ENCODE assay signal across 9 cellular contexts in the genomic region with DNA sequence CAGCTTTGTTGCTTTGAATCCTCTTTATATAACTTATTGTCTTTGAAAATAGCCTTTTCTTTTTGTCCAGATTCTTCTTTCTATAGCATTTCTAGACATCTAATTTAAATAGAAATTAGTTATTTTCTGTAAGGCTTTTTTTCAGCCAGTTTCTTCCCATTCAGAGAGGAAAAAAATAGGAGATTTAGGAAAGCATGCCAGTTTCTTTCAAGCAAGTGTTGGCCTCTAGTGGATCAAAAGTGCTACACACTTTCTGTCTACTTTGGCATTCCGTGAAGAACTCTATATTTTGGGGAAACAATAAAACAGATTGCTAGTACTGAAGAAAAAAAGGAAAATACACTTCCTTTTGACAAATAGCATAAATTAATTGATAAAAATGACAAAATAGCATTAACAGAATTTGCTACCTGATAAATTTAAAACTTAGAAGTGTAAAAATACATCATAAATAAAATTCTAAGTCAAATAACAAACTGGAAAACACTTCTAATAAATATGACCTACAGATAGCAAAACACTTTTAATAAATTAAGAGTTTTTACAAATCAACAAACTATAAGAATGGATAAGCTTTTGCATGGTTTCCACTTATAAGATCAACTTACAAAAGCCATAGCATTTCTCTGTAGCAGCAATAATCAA. TPM values are rescaled to one million over a fixed set of nuclear protein-coding genes. Genes with fewer than 3 reads are reported as not detected.
DNase-seq lines count a peak whose midpoint lies in the region; ATAC-seq and TF ChIP-seq lines count a peak whose summit lies in the region.
"Had no signal": no experiment of that assay in that cellular context is flagged by ENCODE, and none has a peak within 500 bp of the region (broad histone marks: within the 10 kb centered on the region; RNA-seq: fewer than 3 reads in every experiment).

No MANE protein-coding gene starts in this region.

- dilution Hi-C loops in mammary epithelial cell (cut with HindIII; ENCODE audit: low sequenced_read_pairs), result no loop called here

- no peaks in the 10 kb centered on the region for H3K9me3 Mint-ChIP-seq in nephron
- H3K9me3 Mint-ChIP-seq: CD8-positive, alpha-beta memory T cell had no signal

- H3K4me3 ChIP-seq in mammary epithelial cell (replicated peaks in 1 of 3; ENCODE audit: insufficient read depth in 1 of 3, low read depth in 2 of 3, low read length in 3 of 3), result no peak overlapping the region

- CTCF ChIA-PET in mammary epithelial cell (lab: Charles Lee; ENCODE audit: low non-redundant PET), result interaction anchor here (0.5 to 1.0 kb wide), 2 partner anchors 223 to 224 kb away, joined by 8 to 9 read pairs; no protein-coding TSS in a partner anchor

- H3K4me1 ChIP-seq in mammary epithelial cell (ENCODE audit: insufficient read depth, low read length), result peaks cover 11% of the 10 kb centered on the region

- no peaks in the 10 kb centered on the region for H3K4me1 Mint-ChIP-seq in nephron

- in situ Hi-C loops in mammary epithelial cell (cut with MboI; ENCODE audit: low sequenced_read_pairs in 2 of 2), result loop anchor here (5.0 to 10.0 kb wide), 4 partner anchors 210 to 310 kb away; no protein-coding TSS in a partner anchor

- H3K27ac Mint-ChIP-seq in nephron, result no peak overlapping the region
- H3K27ac Mint-ChIP-seq: CD8-positive, alpha-beta memory T cell had no signal

- H2AFZ ChIP-seq in mammary epithelial cell (ENCODE audit: low read depth, low read length), result no peak overlapping the region

- no peaks in the 10 kb centered on the region for H4K20me1 ChIP-seq in mammary epithelial cell (ENCODE audit: insufficient read depth, low read length)

- H3K9me3 ChIP-seq in mammary epithelial cell (replicated peaks; ENCODE audit: insufficient read depth, low read length), result no peaks in the 10 kb centered on the region

- H3K79me2 ChIP-seq in mammary epithelial cell (ENCODE audit: insufficient read depth, low read length), result no peaks in the 10 kb centered on the region

- WGBS in mammary epithelial cell (ENCODE audit: low coverage, missing lambda C conversion rate), result 54% methylated on average over 1 of the region's 1 CpG

- no peak for ATAC-seq in GM19452 (IDR thresholded peaks at IDR 0.05; ENCODE audit: unreplicated experiment)

- H3K9ac ChIP-seq in mammary epithelial cell (ENCODE audit: insufficient read depth, low read length), result no peak overlapping the region

- H3K27me3 Mint-ChIP-seq in nephron (ENCODE audit: low read depth), result peaks cover 14% of the 10 kb centered on the region

- no peak overlapping the region for H3K4me3 Mint-ChIP-seq in nephron
- H3K4me3 Mint-ChIP-seq: CD8-positive, alpha-beta memory T cell had no signal

- no peaks in the 10 kb centered on the region for H3K36me3 Mint-ChIP-seq in nephron (ENCODE audit: low read depth)
- H3K36me3 Mint-ChIP-seq: CD8-positive, alpha-beta memory T cell had no signal

- DNase-seq in NCI-H1417 (lab: John Stamatoyannopoulos, UW) (peak in 2 of 3 experiments; percentile 7 to 60), NCI-H1417 treated with DMSO at 0.1 percent for 48 hours (lab: John Stamatoyannopoulos, UW) (no peak), NCI-H2107 (lab: John Stamatoyannopoulos, UW) (peak; percentile 25), mammary epithelial cell (no peak), mucosa of gallbladder (ENCODE audit: low spot score) (no peak)
- DNase-seq in stimulated activated CD4-positive, alpha-beta T cell treated with anti-CD3 and anti-CD28 coated beads, Interleukin-4, amount 100 ng/mL, for 24 hours, result no peak

- no peak overlapping the region for H3K4me2 ChIP-seq in mammary epithelial cell (ENCODE audit: insufficient read depth, low read depth, low read length)

- no TSS peak for BruUV-seq in mammary epithelial cell (replicated peaks; lab: Mats Ljungman, UMichigan)

- no peaks in the 10 kb centered on the region for H3K36me3 ChIP-seq in mammary epithelial cell (ENCODE audit: insufficient read depth, low read length)

- intact Hi-C loops in mammary epithelial cell (cut with micrococcal nuclease), result loop anchor here (1.0 kb wide), 4 partner anchors 195 to 304 kb away; partner anchors contain the start of genes CHML and OPN3

- no peaks in the 10 kb centered on the region for H3K27me3 ChIP-seq in mammary epithelial cell (ENCODE audit: insufficient read depth, low read length)

- H3K27ac ChIP-seq in mammary epithelial cell (ENCODE audit: insufficient read depth, low read depth, low read length), result no peak overlapping the region

- TF ChIP-seq CTCF in mammary epithelial cell (conservative IDR thresholded peaks at IDR 0.05 in 1 of 2, IDR thresholded peaks at IDR 0.05 in 1 of 2; ENCODE audit: extremely low read depth in 1 of 2, insufficient read depth in 1 of 2, low read depth in 1 of 2, low read length in 2 of 2) (peak; percentile 76 to 82), nephron (IDR thresholded peaks at IDR 0.05; ENCODE audit: unreplicated experiment in 3 of 3) (peak; percentile 69 to 78 (median 72))

RNA-seq across cellular contexts. Expression of gene EXO1, which starts 13.1 kb away (rescaled TPM):
- total RNA-seq in mammary epithelial cell (10 to 100 TPM in 1 of 2 donors, 1 to 10 TPM in 1; 3.3 to 21.4 TPM), mucosa of gallbladder (1.8 TPM)
- polyA plus RNA-seq in mammary epithelial cell, result 11.0 TPM
- polyA minus RNA-seq in mammary epithelial cell, result 32.2 TPM

Comparison
In these comparisons a context has a peak if more than half of its experiments do, and no peak if none do; other contexts are left out.
1. DNase-seq: peak in NCI-H1417 (2 of 3) and NCI-H2107 (single experiment); none in NCI-H1417 treated with DMSO at 0.1 percent for 48 hours (single experiment), mammary epithelial cell (single experiment), stimulated activated CD4-positive, alpha-beta T cell treated with anti-CD3 and anti-CD28 coated beads, Interleukin-4, amount 100 ng/mL, for 24 hours (single experiment) and mucosa of gallbladder (single experiment).